Comparison of ENCODE assay signal across 8 cellular contexts in genomic region chr18:49525981-49526380, GRCh38. TPM values are rescaled to one million over a fixed set of nuclear protein-coding genes. Genes with fewer than 3 reads are reported as not detected.
"Had no signal": no experiment of that assay in that cellular context is flagged by ENCODE, and none has a peak within 500 bp of the region (broad histone marks: within the 10 kb centered on the region; RNA-seq: fewer than 3 reads in every experiment).

No MANE protein-coding gene starts in this region.

- H3K4me3 Mint-ChIP-seq: HFFc6 had no signal

- H3K27ac Mint-ChIP-seq: HFFc6 had no signal

- H3K9me3 Mint-ChIP-seq: HFFc6 had no signal

- H3K4me3 ChIP-seq: GM23248, HAP-1 had no signal

- H3K9me3 ChIP-seq: HAP-1 had no signal

- H3K36me3 ChIP-seq: HAP-1 had no signal

- H3K27ac ChIP-seq: GM23248, HL-60 had no signal

- H2AFZ ChIP-seq: GM23248 had no signal

- DNase-seq: GM23248, GOT3, H7, HFFc6, IMR-90 had no signal

- H3K9ac ChIP-seq: GM23248 had no signal

- ATAC-seq: HCT116 had no signal

RNA-seq across cellular contexts. Expression of gene LIPG, which starts 35.9 kb away (rescaled TPM):
- total RNA-seq: HFFc6 had no signal
